In the genomic region with DNA sequence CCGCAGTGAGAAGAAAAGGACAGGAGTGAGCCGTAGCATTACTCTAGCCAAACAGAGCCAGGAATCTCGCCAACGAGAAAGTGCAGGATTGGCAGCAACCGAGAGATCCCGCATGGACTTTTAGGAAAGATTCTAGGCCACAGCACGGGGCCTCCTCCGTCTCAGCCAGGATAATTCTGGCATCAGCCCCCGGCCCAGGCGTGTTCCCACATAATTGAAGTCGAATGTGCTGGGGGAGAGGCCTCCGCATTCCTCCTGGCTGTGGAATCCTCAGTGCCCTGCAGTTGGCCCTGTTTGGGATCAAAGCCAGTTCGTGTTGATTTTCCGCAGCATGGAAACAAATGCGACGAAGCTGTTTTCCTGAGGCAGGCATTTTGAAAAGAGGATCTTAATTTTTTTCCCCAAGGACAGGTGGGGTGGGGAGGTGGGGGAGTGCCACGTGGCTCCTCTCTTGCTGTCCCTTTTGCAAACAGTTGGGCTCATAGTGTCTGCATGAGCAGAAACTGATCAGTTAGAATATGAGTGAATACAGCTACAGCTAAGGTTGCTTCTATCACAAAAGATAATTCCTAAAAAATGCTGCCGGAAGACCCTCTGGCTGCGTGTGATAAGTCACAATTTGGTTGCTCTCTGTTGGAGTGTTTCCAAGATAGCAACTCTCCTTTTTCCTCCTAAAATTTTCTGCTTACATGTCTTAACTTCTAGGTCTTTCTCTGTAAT, we compare ENCODE assay signal across 1 cellular context.
TF ChIP-seq lines count a peak whose summit lies in the region.

No MANE protein-coding gene starts in this region.

TF ChIP-seq in H1, 55 proteins besides CTCF, POLR2A, EP300 and RAD21 (continued from another document):
- TF ChIP-seq RNF2 (IDR thresholded peaks at IDR 0.05; ENCODE audit: borderline replicate concordance, low read depth, low read length, missing control alignments, poor library complexity, severe bottlenecking), result no peak
- TF ChIP-seq SIRT6 (IDR thresholded peaks at IDR 0.05; ENCODE audit: low read length), result no peak
- TF ChIP-seq POU5F1 (IDR thresholded peaks at IDR 0.05; ENCODE audit: low read depth, low read length), result no peak
- TF ChIP-seq SRF (IDR thresholded peaks at IDR 0.05; ENCODE audit: low read depth, low read length), result no peak
- no peak for TF ChIP-seq JUN (IDR thresholded peaks at IDR 0.05; ENCODE audit: low read depth, low read length)
- no peak for TF ChIP-seq SIX5 (IDR thresholded peaks at IDR 0.05; ENCODE audit: low read depth, low read length)
- TF ChIP-seq TAF1 (IDR thresholded peaks at IDR 0.05; ENCODE audit: low read depth, low read length), result peak; percentile 54
- TF ChIP-seq NRF1 (IDR thresholded peaks at IDR 0.05; ENCODE audit: low read depth, low read length), result no peak
- TF ChIP-seq CEBPB (IDR thresholded peaks at IDR 0.05; ENCODE audit: low read depth, low read length), result no peak
- TF ChIP-seq GTF2F1 (IDR thresholded peaks at IDR 0.05; ENCODE audit: borderline replicate concordance, low read depth, low read length), result no peak
- no peak for TF ChIP-seq EGR1 (IDR thresholded peaks at IDR 0.05; ENCODE audit: borderline replicate concordance, low read depth, low read length)
- no peak for TF ChIP-seq SP4 (IDR thresholded peaks at IDR 0.05; ENCODE audit: low read length)
- no peak for TF ChIP-seq HDAC6 (IDR thresholded peaks at IDR 0.05; ENCODE audit: low read depth, low read length)
- no peak for TF ChIP-seq KDM4A (IDR thresholded peaks at IDR 0.05; ENCODE audit: low read depth, low read length, severe bottlenecking)
- no peak for TF ChIP-seq CHD2 (IDR thresholded peaks at IDR 0.05; ENCODE audit: low read length)
- no peak for TF ChIP-seq POLR2AphosphoS5 (IDR thresholded peaks at IDR 0.05; ENCODE audit: low read depth, low read length)
- TF ChIP-seq BCL11A (IDR thresholded peaks at IDR 0.05; ENCODE audit: low read depth in 2 of 2, low read length in 2 of 2), result no peak
- TF ChIP-seq, protein P1, sequence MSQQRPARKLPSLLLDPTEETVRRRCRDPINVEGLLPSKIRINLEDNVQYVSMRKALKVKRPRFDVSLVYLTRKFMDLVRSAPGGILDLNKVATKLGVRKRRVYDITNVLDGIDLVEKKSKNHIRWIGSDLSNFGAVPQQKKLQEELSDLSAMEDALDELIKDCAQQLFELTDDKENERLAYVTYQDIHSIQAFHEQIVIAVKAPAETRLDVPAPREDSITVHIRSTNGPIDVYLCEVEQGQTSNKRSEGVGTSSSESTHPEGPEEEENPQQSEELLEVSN (IDR thresholded peaks at IDR 0.05), result 0 out of 2 replicates have a peak, but pooled peaks have one; percentile 12
- TF ChIP-seq ASH2L (IDR thresholded peaks at IDR 0.05; ENCODE audit: low read length), result peak; percentile 68
- 0 out of 2 replicates have a peak, but pooled peaks have one; percentile 7 for TF ChIP-seq SP1 (IDR thresholded peaks at IDR 0.05; ENCODE audit: low read depth, low read length)
